Comparison of ENCODE assay signal across 1 cellular context in the genomic region with DNA sequence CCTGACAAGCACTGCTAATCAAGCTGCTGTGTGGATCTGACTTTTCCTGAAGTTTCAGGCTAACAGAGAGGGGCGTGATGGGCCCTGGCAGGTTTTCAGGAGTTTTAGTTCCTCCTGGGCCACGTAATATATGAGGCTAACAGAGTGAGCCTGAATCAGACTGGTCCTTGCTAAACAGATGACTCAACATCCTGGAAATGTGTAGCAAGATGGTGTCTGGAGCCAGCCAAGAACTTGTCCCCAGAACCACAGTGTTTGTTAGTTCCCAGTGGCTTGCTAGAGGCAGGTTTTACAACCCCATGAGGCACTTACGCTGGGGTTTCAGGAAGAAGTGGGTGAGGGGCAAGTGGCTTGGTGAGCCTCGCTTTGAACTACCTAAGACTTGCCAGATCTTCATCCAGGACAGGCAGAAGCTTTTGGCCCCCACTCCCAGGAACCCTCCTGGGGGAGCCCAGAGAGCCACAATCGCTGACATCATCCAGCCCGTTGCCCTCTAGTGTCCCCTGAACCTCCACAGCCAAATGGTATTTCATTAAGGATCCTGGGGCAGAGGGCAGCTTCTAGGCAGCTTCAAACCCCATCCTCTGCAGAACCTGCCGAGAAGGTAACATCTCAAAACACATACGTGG.
TF ChIP-seq lines count a peak whose summit lies in the region.

No MANE protein-coding gene starts in this region.

TF ChIP-seq in SK-N-SH treated with all-trans-retinoic acid at 6 μM for 48 hours, 23 proteins besides CTCF, POLR2A, EP300 and RAD21 (continued from another document):
- TF ChIP-seq RARB (CRISPR knock-in tag; IDR thresholded peaks at IDR 0.05) (no peak), BACH2 (CRISPR knock-in tag; IDR thresholded peaks at IDR 0.05; ENCODE audit: borderline replicate concordance) (no peak), CSDC2 (CRISPR knock-in tag; IDR thresholded peaks at IDR 0.05) (peak; percentile 88; the same call in 1 of the 2 replicates), ARNTL (CRISPR knock-in tag; IDR thresholded peaks at IDR 0.05; ENCODE audit: borderline replicate concordance, low read depth) (no peak), ZFP30 (CRISPR knock-in tag; IDR thresholded peaks at IDR 0.05) (no peak), ZNF565 (CRISPR knock-in tag; conservative IDR thresholded peaks at IDR 0.05; ENCODE audit: low read depth) (no peak)
- TF ChIP-seq, protein P1, sequence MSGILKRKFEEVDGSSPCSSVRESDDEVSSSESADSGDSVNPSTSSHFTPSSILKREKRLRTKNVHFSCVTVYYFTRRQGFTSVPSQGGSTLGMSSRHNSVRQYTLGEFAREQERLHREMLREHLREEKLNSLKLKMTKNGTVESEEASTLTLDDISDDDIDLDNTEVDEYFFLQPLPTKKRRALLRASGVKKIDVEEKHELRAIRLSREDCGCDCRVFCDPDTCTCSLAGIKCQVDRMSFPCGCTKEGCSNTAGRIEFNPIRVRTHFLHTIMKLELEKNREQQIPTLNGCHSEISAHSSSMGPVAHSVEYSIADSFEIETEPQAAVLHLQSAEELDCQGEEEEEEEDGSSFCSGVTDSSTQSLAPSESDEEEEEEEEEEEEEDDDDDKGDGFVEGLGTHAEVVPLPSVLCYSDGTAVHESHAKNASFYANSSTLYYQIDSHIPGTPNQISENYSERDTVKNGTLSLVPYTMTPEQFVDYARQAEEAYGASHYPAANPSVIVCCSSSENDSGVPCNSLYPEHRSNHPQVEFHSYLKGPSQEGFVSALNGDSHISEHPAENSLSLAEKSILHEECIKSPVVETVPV (CRISPR knock-in tag; IDR thresholded peaks at IDR 0.05): no peak
TF ChIP-seq in SK-N-SH treated with all-trans-retinoic acid at 6 μM for 48 hours: peak in this region for 3.
